In genomic region chr11:62560566-62561103, GRCh38 we compare ENCODE assay signal across 8 cellular contexts. TPM values are rescaled to one million over a fixed set of nuclear protein-coding genes. Genes with fewer than 3 reads are reported as not detected.
DNase-seq lines count a peak whose midpoint lies in the region; ATAC-seq, FAIRE-seq and TF ChIP-seq lines count a peak whose summit lies in the region.

No MANE protein-coding gene starts in this region.

- 81% methylated on average over 2 of the region's 2 CpGs for WGBS in GM12878 (ENCODE audit: insufficient coverage, insufficient replicate concordance, low lambda C conversion rate, missing lambda C conversion rate)
- 10 to 40% (median 34%) methylated on average over 2 of the region's 2 CpGs for WGBS in small intestine, 3 donors

- FAIRE-seq in GM12878 (lab: Jason Lieb, UNC) (peak; percentile 49), small intestine (lab: Jason Lieb, UNC) (no peak)

- no peak overlapping the region for H2AFZ ChIP-seq in GM12878 (ENCODE audit: control insufficient read depth, low read depth, low read length)

- SMC1A ChIA-PET in GM12878 (lab: Charles Lee; ENCODE audit: uncharacterized antibody, unreplicated experiment), result interaction anchor here (0.6 to 11.4 kb wide), 15 partner anchors 9 to 185 kb away, joined by 3 to 212 read pairs (median 5); partner anchors contain the start of genes MTA2 and SCGB1A1

- TF ChIP-seq CTCF in GM12878 (IDR thresholded peaks at IDR 0.05 in 2 of 3, conservative IDR thresholded peaks at IDR 0.05 in 1 of 3; ENCODE audit: control insufficient read depth in 2 of 3, extremely low read depth in 1 of 3, insufficient read depth in 1 of 3, low read depth in 3 of 3, low read length in 3 of 3), result peak; percentile 67 to 86 (median 86)

- H3K27ac ChIP-seq in GM12878 (ENCODE audit: control insufficient read depth, insufficient read depth) (no peak overlapping the region), small intestine (ENCODE audit: low read depth in 1 of 2, low read length in 1 of 2) (peak overlapping the region; percentile 25 to 46)

- no peaks in the 10 kb centered on the region for H3K36me3 Mint-ChIP-seq in IgD-negative memory B cell
- H3K36me3 Mint-ChIP-seq in T-helper 17 cell (ENCODE audit: low read depth), result peaks cover 3% of the 10 kb centered on the region

- H3K4me1 ChIP-seq in GM12878 (ENCODE audit: control insufficient read depth, insufficient read depth, low read length) (peaks cover 47% of the 10 kb centered on the region), iPS-15b (ENCODE audit: control insufficient read depth, insufficient read depth, low read length) (peaks cover 35% of the 10 kb centered on the region), small intestine (ENCODE audit: control insufficient read depth in 2 of 2, insufficient read depth in 1 of 2, low read depth in 1 of 2, low read length in 1 of 2) (peaks cover 0 to 17% of the 10 kb centered on the region in 2 donors)

- H3K27me3 Mint-ChIP-seq in IgD-negative memory B cell (no peaks in the 10 kb centered on the region), T-helper 17 cell (no peaks in the 10 kb centered on the region)

- RAD21 ChIA-PET in GM12878 (lab: Charles Lee; ENCODE audit: unreplicated experiment), result interaction anchor here (0.6 to 13.9 kb wide), 12 partner anchors 9 to 193 kb away, joined by 3 to 313 read pairs (median 4); partner anchors contain the start of genes AHNAK, EEF1G and ZBTB3

- peak overlapping the region; percentile 19 to 48 (median 20) for H3K27ac Mint-ChIP-seq in IgD-negative memory B cell
- peak overlapping the region; percentile 100 for H3K27ac Mint-ChIP-seq in T-helper 17 cell

- CTCF ChIA-PET in GM12878 (lab: Yijun Ruan, JAX), result interaction anchor here (0.5 to 7.5 kb wide), 26 partner anchors 9 to 296 kb away, joined by 3 to 246 read pairs (median 4); partner anchors contain the start of genes B3GAT3, EEF1G and TUT1

- H3K4me3 Mint-ChIP-seq in IgD-negative memory B cell, result peak overlapping the region in 1 of 4 donors; percentile 33
- no peak overlapping the region for H3K4me3 Mint-ChIP-seq in T-helper 17 cell

- POLR2A ChIA-PET in GM12878 (lab: Charles Lee), result interaction anchor here (0.7 to 11.4 kb wide), 5 partner anchors 10 to 136 kb away, joined by 3 to 188 read pairs (median 5); partner anchors contain the start of gene AHNAK

- no peaks in the 10 kb centered on the region for H3K9me3 ChIP-seq in T-helper 17 cell (ENCODE audit: control insufficient read depth, low read length, poor library complexity, severe bottlenecking)
- no peaks in the 10 kb centered on the region for H3K9me3 ChIP-seq in GM12878 (replicated peaks; ENCODE audit: control insufficient read depth, insufficient read depth, low read length)
- H3K9me3 ChIP-seq in iPS-15b (ENCODE audit: control insufficient read depth, insufficient read depth, low read length), result no peaks in the 10 kb centered on the region
- H3K9me3 ChIP-seq in small intestine (ENCODE audit: control insufficient read depth, low read depth), result no peaks in the 10 kb centered on the region

- H3K9ac ChIP-seq in GM12878 (ENCODE audit: control insufficient read depth, insufficient read depth, low read length), result no peak overlapping the region
- no peak overlapping the region for H3K9ac ChIP-seq in iPS-15b (ENCODE audit: low read depth, low read length)

- H3K4me3 ChIP-seq in GM12878 (no peak overlapping the region), iPS-15b (ENCODE audit: low read depth, low read length) (peak overlapping the region; percentile 2), small intestine (ENCODE audit: low read depth in 1 of 2, low read length in 2 of 2) (no peak overlapping the region)

- no peaks in the 10 kb centered on the region for H4K20me1 ChIP-seq in GM12878 (ENCODE audit: control insufficient read depth, insufficient read depth)

- TF ChIP-seq POLR2A in GM12878 (IDR thresholded peaks at IDR 0.05; ENCODE audit: low read depth, low read length), result no peak

- no peaks in the 10 kb centered on the region for H3K9me3 Mint-ChIP-seq in IgD-negative memory B cell

- H3K4me1 Mint-ChIP-seq in IgD-negative memory B cell, result peaks cover 35 to 43% (median 37%) of the 10 kb centered on the region in 3 donors
- H3K4me1 Mint-ChIP-seq in T-helper 17 cell, result peaks cover 40% of the 10 kb centered on the region

- no TSS peak for BruUV-seq in GM12878 (replicated peaks; lab: Mats Ljungman, UMichigan)

- H3K4me2 ChIP-seq in GM12878 (ENCODE audit: control insufficient read depth, insufficient read depth), result no peak overlapping the region

- peak; percentile 22 for ATAC-seq in T-helper 17 cell
- ATAC-seq in GM12878, result peak; percentile 12
- no peak for ATAC-seq in GM19023 (IDR thresholded peaks at IDR 0.05; ENCODE audit: unreplicated experiment)

- H3K79me2 ChIP-seq in GM12878 (ENCODE audit: control insufficient read depth, insufficient read depth, low read length), result peaks cover 6% of the 10 kb centered on the region

- H3K36me3 ChIP-seq in GM12878 (ENCODE audit: control insufficient read depth in 2 of 2, insufficient read depth in 2 of 2, low read length in 1 of 2) (peaks cover 15 to 31% of the 10 kb centered on the region in 2 experiments; a peak in 3 of 4 replicates), iPS-15b (ENCODE audit: control insufficient read depth, insufficient read depth, low read length) (peaks cover 41% of the 10 kb centered on the region), small intestine (ENCODE audit: control insufficient read depth in 2 of 2, insufficient read depth in 2 of 2, low read length in 2 of 2) (peaks cover 5% of the 10 kb centered on the region in 2 donors)

- in situ Hi-C loops in GM12878 (cut with MboI), result no loop called here

- H3K27me3 ChIP-seq in GM12878 (replicated peaks in 1 of 2; ENCODE audit: control insufficient read depth in 2 of 2, insufficient read depth in 2 of 2, low read length in 1 of 2), result no peaks in the 10 kb centered on the region
- no peaks in the 10 kb centered on the region for H3K27me3 ChIP-seq in iPS-15b (ENCODE audit: control insufficient read depth, insufficient read depth, low read length)
- no peaks in the 10 kb centered on the region for H3K27me3 ChIP-seq in small intestine (ENCODE audit: control insufficient read depth in 2 of 2, insufficient read depth in 2 of 2, low read length in 2 of 2)

- intact Hi-C loops in GM12878 (cut with micrococcal nuclease; ENCODE audit: unreplicated experiment), result loop anchor here (1.0 kb wide), 2 partner anchors 19 to 136 kb away; no protein-coding TSS in a partner anchor

- TF ChIP-seq EP300 in GM12878 (IDR thresholded peaks at IDR 0.05; ENCODE audit: borderline replicate concordance in 1 of 2, control insufficient read depth in 1 of 2, low read depth in 2 of 2, low read length in 2 of 2), result no peak

- peak; percentile 72 for TF ChIP-seq RAD21 in GM12878 (IDR thresholded peaks at IDR 0.05; ENCODE audit: insufficient read depth, low read depth, low read length)

- peak; percentile 69 for DNase-seq in DMS 273 treated with DMSO at 0.1 percent for 48 hours (lab: John Stamatoyannopoulos, UW)
- DNase-seq in T-helper 17 cell, result peak; percentile 60 to 78 (median 72)
- no peak for DNase-seq in GM12878 (ENCODE audit: low read depth, low spot score)
- peak; percentile 93 for DNase-seq in small intestine
- no peak for DNase-seq in cerebellar nuclear complex (lab: John Stamatoyannopoulos, UW)

RNA-seq across cellular contexts. Expression of gene EEF1G, which starts 13.1 kb away (rescaled TPM):
- polyA plus RNA-seq in IgD-negative memory B cell (1,657 TPM), GM12878 (2011; rRNA removed) (1,766 and 2,335 TPM in 2 replicates), GM12878 (2014; fragmentation: Illumina TruSeq; extraction: Trizol) (2,336 and 2,739 TPM in 2 replicates), GM12878 (2014; fragmentation: Nextera tagmentation; extraction: Ambion mirVana) (1,000 to 10,000 TPM; 1,227 to 1,233 TPM), GM12878 (2014; rRNA removed) (2,498 and 2,961 TPM in 2 replicates), GM12878 (2016; fragmentation: Nextera tagmentation; extraction: Ambion mirVana) (100 to 1,000 TPM; 850 to 912 TPM), small intestine (1,000 to 10,000 TPM; 1,124 to 2,500 (median 1,741) TPM)
- total RNA-seq in T-helper 17 cell (1,000 to 10,000 TPM; 1,954 to 1,984 TPM), GM12878 (2014; rRNA removed) (2,512 and 2,611 TPM in 2 replicates), GM12878 (2014; rRNA removed; fragmentation: Illumina TruSeq; extraction: Trizol) (2,491 and 2,551 TPM in 2 replicates), GM12878 (2021) (2,218 and 2,306 TPM in 2 replicates)
- total RNA-seq in GM12878 (2013; cell fraction: nucleolus; rRNA removed), result 270 and 284 TPM in 2 replicates
- 2,168 TPM for polyA plus RNA-seq in GM12878 (2011; ENCODE audit: low read depth)
- 2,704 and 2,784 TPM in 2 replicates for polyA plus RNA-seq in GM12878 (2011; cell fraction: cytosol; rRNA removed)
- 719 and 1,009 TPM in 2 replicates for polyA plus RNA-seq in GM12878 (2011; cell fraction: nucleus; rRNA removed)
- polyA plus RNA-seq in GM12878 (2012), result 2,616 and 3,065 TPM in 2 replicates
- polyA minus RNA-seq in GM12878 (2011; rRNA and poly(A)+ RNA removed), result 1,401 and 2,150 TPM in 2 replicates
- polyA minus RNA-seq in GM12878 (2011; cell fraction: cytosol; rRNA and poly(A)+ RNA removed), result 694 and 779 TPM in 2 replicates
- 161 and 187 TPM in 2 replicates for polyA minus RNA-seq in GM12878 (2011; cell fraction: nucleus; rRNA and poly(A)+ RNA removed)

RNA-seq across cellular contexts. Expression of gene AHNAK, which starts 14.0 kb away (rescaled TPM):
- 107 TPM for polyA plus RNA-seq in IgD-negative memory B cell
- 100 to 1,000 TPM; 692 to 863 TPM for total RNA-seq in T-helper 17 cell
- total RNA-seq in GM12878 (2013; cell fraction: nucleolus; rRNA removed), result 162 and 186 TPM in 2 replicates
- 44.4 and 46.6 TPM in 2 replicates for total RNA-seq in GM12878 (2014; rRNA removed)
- total RNA-seq in GM12878 (2014; rRNA removed; fragmentation: Illumina TruSeq; extraction: Trizol), result 43.5 and 49.6 TPM in 2 replicates
- 90.0 and 90.3 TPM in 2 replicates for total RNA-seq in GM12878 (2021)
- polyA plus RNA-seq in GM12878 (2011; ENCODE audit: low read depth), result 6.6 TPM
- 12.7 and 16.1 TPM in 2 replicates for polyA plus RNA-seq in GM12878 (2011; rRNA removed)
- polyA plus RNA-seq in GM12878 (2011; cell fraction: cytosol; rRNA removed), result 8.2 and 13.2 TPM in 2 replicates
- 28.2 and 31.7 TPM in 2 replicates for polyA plus RNA-seq in GM12878 (2011; cell fraction: nucleus; rRNA removed)
- 8.0 and 14.1 TPM in 2 replicates for polyA plus RNA-seq in GM12878 (2012)
- polyA plus RNA-seq in GM12878 (2014; fragmentation: Illumina TruSeq; extraction: Trizol), result 42.3 and 53.4 TPM in 2 replicates
- 1 to 10 TPM in 1 of 2 experiments, under 1 TPM in 1; 0.76 to 1.2 TPM for polyA plus RNA-seq in GM12878 (2014; fragmentation: Nextera tagmentation; extraction: Ambion mirVana)
- polyA plus RNA-seq in GM12878 (2014; rRNA removed), result 22.5 and 23.5 TPM in 2 replicates
- 10 to 100 TPM; 11.8 to 16.4 TPM for polyA plus RNA-seq in GM12878 (2016; fragmentation: Nextera tagmentation; extraction: Ambion mirVana)
- polyA minus RNA-seq in GM12878 (2011; rRNA and poly(A)+ RNA removed), result 41.7 and 48.2 TPM in 2 replicates
- polyA minus RNA-seq in GM12878 (2011; cell fraction: cytosol; rRNA and poly(A)+ RNA removed), result 26.6 and 27.7 TPM in 2 replicates
- polyA minus RNA-seq in GM12878 (2011; cell fraction: nucleus; rRNA and poly(A)+ RNA removed), result 15.3 and 15.4 TPM in 2 replicates
- 100 to 1,000 TPM in 1 of 3 donors, 10 to 100 TPM in 2; 72.1 to 110 (median 74.0) TPM for polyA plus RNA-seq in small intestine

RNA-seq across cellular contexts. Expression of gene TUT1, which starts 30.7 kb away (rescaled TPM):
- polyA plus RNA-seq in IgD-negative memory B cell, result 19.2 TPM
- total RNA-seq in T-helper 17 cell, result 10 to 100 TPM; 20.9 to 23.2 TPM
- 19.1 and 19.7 TPM in 2 replicates for total RNA-seq in GM12878 (2013; cell fraction: nucleolus; rRNA removed)
- 12.1 and 12.3 TPM in 2 replicates for total RNA-seq in GM12878 (2014; rRNA removed)
- 6.9 and 8.3 TPM in 2 replicates for total RNA-seq in GM12878 (2014; rRNA removed; fragmentation: Illumina TruSeq; extraction: Trizol)
- total RNA-seq in GM12878 (2021), result 26.6 and 28.4 TPM in 2 replicates
- polyA plus RNA-seq in GM12878 (2011; ENCODE audit: low read depth), result 6.9 TPM
- 12.0 and 18.4 TPM in 2 replicates for polyA plus RNA-seq in GM12878 (2011; rRNA removed)
- polyA plus RNA-seq in GM12878 (2011; cell fraction: cytosol; rRNA removed), result 16.6 and 19.8 TPM in 2 replicates
- polyA plus RNA-seq in GM12878 (2011; cell fraction: nucleus; rRNA removed), result 47.4 and 48.5 TPM in 2 replicates
- polyA plus RNA-seq in GM12878 (2012), result 15.7 and 18.2 TPM in 2 replicates
- 9.5 and 14.0 TPM in 2 replicates for polyA plus RNA-seq in GM12878 (2014; fragmentation: Illumina TruSeq; extraction: Trizol)
- 1 to 10 TPM; 1.1 to 1.4 TPM for polyA plus RNA-seq in GM12878 (2014; fragmentation: Nextera tagmentation; extraction: Ambion mirVana)
- 19.4 and 22.7 TPM in 2 replicates for polyA plus RNA-seq in GM12878 (2014; rRNA removed)
- 10 to 100 TPM; 26.9 to 29.9 TPM for polyA plus RNA-seq in GM12878 (2016; fragmentation: Nextera tagmentation; extraction: Ambion mirVana)
- 8.8 and 10.6 TPM in 2 replicates for polyA minus RNA-seq in GM12878 (2011; rRNA and poly(A)+ RNA removed)
- 3.5 and 4.5 TPM in 2 replicates for polyA minus RNA-seq in GM12878 (2011; cell fraction: cytosol; rRNA and poly(A)+ RNA removed)
- polyA minus RNA-seq in GM12878 (2011; cell fraction: nucleus; rRNA and poly(A)+ RNA removed), result 5.6 and 7.2 TPM in 2 replicates
- 10 to 100 TPM in 2 of 3 donors, 1 to 10 TPM in 1; 7.8 to 20.1 (median 13.7) TPM for polyA plus RNA-seq in small intestine

RNA-seq across cellular contexts. Expression of gene MTA2, which starts 41.0 kb away (rescaled TPM):
- 32.9 TPM for polyA plus RNA-seq in IgD-negative memory B cell
- 100 to 1,000 TPM; 140 to 175 TPM for total RNA-seq in T-helper 17 cell
- total RNA-seq in GM12878 (2013; cell fraction: nucleolus; rRNA removed), result 68.4 and 79.3 TPM in 2 replicates
- 195 and 201 TPM in 2 replicates for total RNA-seq in GM12878 (2014; rRNA removed)
- 174 and 178 TPM in 2 replicates for total RNA-seq in GM12878 (2014; rRNA removed; fragmentation: Illumina TruSeq; extraction: Trizol)
- 189 and 196 TPM in 2 replicates for total RNA-seq in GM12878 (2021)
- 48.7 TPM for polyA plus RNA-seq in GM12878 (2011; ENCODE audit: low read depth)
- 43.2 and 53.2 TPM in 2 replicates for polyA plus RNA-seq in GM12878 (2011; rRNA removed)
- 68.6 and 69.6 TPM in 2 replicates for polyA plus RNA-seq in GM12878 (2011; cell fraction: cytosol; rRNA removed)
- polyA plus RNA-seq in GM12878 (2011; cell fraction: nucleus; rRNA removed), result 136 and 209 TPM in 2 replicates
- polyA plus RNA-seq in GM12878 (2012), result 75.6 and 111 TPM in 2 replicates
- polyA plus RNA-seq in GM12878 (2014; fragmentation: Illumina TruSeq; extraction: Trizol), result 198 and 201 TPM in 2 replicates
- polyA plus RNA-seq in GM12878 (2014; fragmentation: Nextera tagmentation; extraction: Ambion mirVana), result 1 to 10 TPM; 6.7 to 6.8 TPM
- 135 and 137 TPM in 2 replicates for polyA plus RNA-seq in GM12878 (2014; rRNA removed)
- 10 to 100 TPM; 76.3 to 90.3 TPM for polyA plus RNA-seq in GM12878 (2016; fragmentation: Nextera tagmentation; extraction: Ambion mirVana)
- polyA minus RNA-seq in GM12878 (2011; rRNA and poly(A)+ RNA removed), result 82.3 and 108 TPM in 2 replicates
- 43.6 and 46.5 TPM in 2 replicates for polyA minus RNA-seq in GM12878 (2011; cell fraction: cytosol; rRNA and poly(A)+ RNA removed)
- 51.3 and 83.7 TPM in 2 replicates for polyA minus RNA-seq in GM12878 (2011; cell fraction: nucleus; rRNA and poly(A)+ RNA removed)
- polyA plus RNA-seq in small intestine, result 10 to 100 TPM; 40.5 to 64.7 (median 40.9) TPM

RNA-seq across cellular contexts. Expression of gene EML3, which starts 51.9 kb away (rescaled TPM):
- polyA plus RNA-seq in IgD-negative memory B cell (13.8 TPM), GM12878 (2011; rRNA removed) (18.4 and 27.1 TPM in 2 replicates), GM12878 (2014; fragmentation: Illumina TruSeq; extraction: Trizol) (16.3 and 21.9 TPM in 2 replicates), GM12878 (2014; fragmentation: Nextera tagmentation; extraction: Ambion mirVana) (1 to 10 TPM in 1 of 2 experiments, under 1 TPM in 1; 0.58 to 1.2 TPM), GM12878 (2014; rRNA removed) (45.7 and 61.0 TPM in 2 replicates), GM12878 (2016; fragmentation: Nextera tagmentation; extraction: Ambion mirVana) (10 to 100 TPM; 25.6 to 26.8 TPM), small intestine (10 to 100 TPM; 28.8 to 46.2 (median 42.3) TPM)
- total RNA-seq in T-helper 17 cell (100 to 1,000 TPM; 169 to 174 TPM), GM12878 (2014; rRNA removed) (22.5 and 23.9 TPM in 2 replicates), GM12878 (2014; rRNA removed; fragmentation: Illumina TruSeq; extraction: Trizol) (14.0 and 17.3 TPM in 2 replicates), GM12878 (2021) (69.8 and 82.5 TPM in 2 replicates)
- 48.1 and 57.5 TPM in 2 replicates for total RNA-seq in GM12878 (2013; cell fraction: nucleolus; rRNA removed)
- 19.2 TPM for polyA plus RNA-seq in GM12878 (2011; ENCODE audit: low read depth)
- 25.4 and 33.5 TPM in 2 replicates for polyA plus RNA-seq in GM12878 (2011; cell fraction: cytosol; rRNA removed)
- polyA plus RNA-seq in GM12878 (2011; cell fraction: nucleus; rRNA removed), result 197 and 232 TPM in 2 replicates
- 42.2 and 48.7 TPM in 2 replicates for polyA plus RNA-seq in GM12878 (2012)
- 20.3 and 27.6 TPM in 2 replicates for polyA minus RNA-seq in GM12878 (2011; rRNA and poly(A)+ RNA removed)
- polyA minus RNA-seq in GM12878 (2011; cell fraction: cytosol; rRNA and poly(A)+ RNA removed), result 12.0 and 12.2 TPM in 2 replicates
- 22.6 and 35.8 TPM in 2 replicates for polyA minus RNA-seq in GM12878 (2011; cell fraction: nucleus; rRNA and poly(A)+ RNA removed)

Comparison
In these comparisons a context has a peak if more than half of its experiments do, and no peak if none do; other contexts are left out.
1. DNase-seq: peak in DMS 273 treated with DMSO at 0.1 percent for 48 hours (single experiment), T-helper 17 cell (3 of 3) and small intestine (single experiment); none in GM12878 (single experiment) and cerebellar nuclear complex (0 of 2).